Comparison of ENCODE assay signal across 8 cellular contexts in genomic region chr17:56833023-56833811, GRCh38. TPM values are rescaled to one million over a fixed set of nuclear protein-coding genes. Genes with fewer than 3 reads are reported as not detected.
DNase-seq lines count a peak whose midpoint lies in the region; ATAC-seq and TF ChIP-seq lines count a peak whose summit lies in the region.

No MANE protein-coding gene starts in this region.

- H3K27ac Mint-ChIP-seq in activated naive CD4-positive, alpha-beta T cell treated with anti-CD3 and anti-CD28 coated beads, Interleukin-2, amount 50 U/mL, for 24 hours = peak overlapping the region; percentile 76

- H3K9me3 Mint-ChIP-seq in activated naive CD4-positive, alpha-beta T cell treated with anti-CD3 and anti-CD28 coated beads, Interleukin-2, amount 50 U/mL, for 24 hours = no peaks in the 10 kb centered on the region

- peak overlapping the region; percentile 80 to 96 (median 88) for H3K27ac ChIP-seq in heart left ventricle
- peak overlapping the region; percentile 68 for H3K27ac ChIP-seq in upper lobe of right lung

- no peaks in the 10 kb centered on the region for H3K27me3 Mint-ChIP-seq in activated naive CD4-positive, alpha-beta T cell treated with anti-CD3 and anti-CD28 coated beads, Interleukin-2, amount 50 U/mL, for 24 hours

- no peaks in the 10 kb centered on the region for H3K9me3 ChIP-seq in heart left ventricle
- no peaks in the 10 kb centered on the region for H3K9me3 ChIP-seq in upper lobe of right lung

- H3K36me3 ChIP-seq in heart left ventricle (peaks cover 0 to 8% (median 0%) of the 10 kb centered on the region in 9 donors), upper lobe of right lung (no peaks in the 10 kb centered on the region)

- in situ Hi-C loops in SK-MEL-5 (cut with HindIII; ENCODE audit: low pct_unique_long_range_greater_than_20kb, low sequenced_read_pairs) = no loop called here

- peak; percentile 38 for ATAC-seq in GM21576 (IDR thresholded peaks at IDR 0.05; ENCODE audit: unreplicated experiment)
- peak in 3 of 4 donors; percentile 16 to 70 (median 56) for ATAC-seq in heart left ventricle
- ATAC-seq in upper lobe of right lung = peak; percentile 71

- peaks cover 72% of the 10 kb centered on the region for H3K4me1 Mint-ChIP-seq in activated naive CD4-positive, alpha-beta T cell treated with anti-CD3 and anti-CD28 coated beads, Interleukin-2, amount 50 U/mL, for 24 hours

- no peaks in the 10 kb centered on the region for H3K27me3 ChIP-seq in heart left ventricle
- H3K27me3 ChIP-seq in upper lobe of right lung = no peaks in the 10 kb centered on the region

- DNase-seq in ELF-1 (ENCODE audit: low read depth, low spot score) = peak; percentile 85
- DNase-seq in HuH-7.5 (ENCODE audit: low spot score) = peak; percentile 49
- DNase-seq in SK-MEL-5 (ENCODE audit: low read depth, low spot score) = peak; percentile 34
- peak; percentile 50 to 79 (median 56) for DNase-seq in heart left ventricle
- DNase-seq in posterior vena cava (ENCODE audit: low spot score) = peak; percentile 85
- DNase-seq in upper lobe of right lung = peak; percentile 80

- H3K36me3 Mint-ChIP-seq in activated naive CD4-positive, alpha-beta T cell treated with anti-CD3 and anti-CD28 coated beads, Interleukin-2, amount 50 U/mL, for 24 hours = peaks cover 4% of the 10 kb centered on the region

- WGBS in heart left ventricle, 4 donors = 1% methylated on average over 63 to 96 of the region's 96 CpGs

- peak overlapping the region; percentile 64 to 92 (median 78) for H3K4me3 ChIP-seq in heart left ventricle
- H3K4me3 ChIP-seq in upper lobe of right lung = peak overlapping the region; percentile 81

- intact Hi-C loops in heart left ventricle (cut with DNase I) (loop anchor here in 2 of 10 donors (5.0 kb wide), 1 partner anchor 79 kb away; the partner anchor contains the start of gene TRIM25 (in 2 of the 2)), posterior vena cava (cut with DNase I) (loop anchor here in 1 of 2 donors (5.0 kb wide), 1 partner anchor 109 kb away; no protein-coding TSS in a partner anchor), upper lobe of right lung (cut with DNase I) (no loop called here)

- H3K4me1 ChIP-seq in heart left ventricle (peaks cover 0 to 40% (median 14%) of the 10 kb centered on the region in 12 donors), upper lobe of right lung (peaks cover 18% of the 10 kb centered on the region)

- peak overlapping the region; percentile 95 for H3K4me3 Mint-ChIP-seq in activated naive CD4-positive, alpha-beta T cell treated with anti-CD3 and anti-CD28 coated beads, Interleukin-2, amount 50 U/mL, for 24 hours

- no peak for TF ChIP-seq POLR2A in heart left ventricle (IDR thresholded peaks at IDR 0.05)

- no peak for TF ChIP-seq CTCF in heart left ventricle (IDR thresholded peaks at IDR 0.05)
- no peak for TF ChIP-seq CTCF in upper lobe of right lung (IDR thresholded peaks at IDR 0.05)

RNA-seq across cellular contexts. Expression of gene C17orf67, which starts 0.5 kb away (rescaled TPM):
- 0.59 and 1.1 TPM in 2 replicates for total RNA-seq in SK-MEL-5 (2014; rRNA removed; shearing (Covaris generic))
- polyA plus RNA-seq in SK-MEL-5 (2015; cell fraction: cytosol; rRNA removed) = 0.96 and 1.4 TPM in 2 replicates
- polyA plus RNA-seq in SK-MEL-5 (2015; cell fraction: nucleus; rRNA removed) = 3.7 TPM in 1 of 2 replicates, not detected in the other
- 1 to 10 TPM in 2 of 9 donors, under 1 TPM in 7; 0.25 to 1.1 (median 0.48) TPM for total RNA-seq in heart left ventricle
- under 1 TPM; 0.14 to 0.19 TPM for polyA plus RNA-seq in heart left ventricle
- 1 to 10 TPM; 2.1 to 2.7 TPM for total RNA-seq in posterior vena cava
- total RNA-seq in upper lobe of right lung = 3.8 TPM

RNA-seq across cellular contexts. Expression of gene DGKE, which starts 0.7 kb away (rescaled TPM):
- 0.55 and 0.96 TPM in 2 replicates for total RNA-seq in SK-MEL-5 (2014; rRNA removed; shearing (Covaris generic))
- polyA plus RNA-seq in SK-MEL-5 (2015; cell fraction: cytosol; rRNA removed) = 0.32 and 0.86 TPM in 2 replicates
- 5.4 and 5.6 TPM in 2 replicates for polyA plus RNA-seq in SK-MEL-5 (2015; cell fraction: nucleus; rRNA removed)
- total RNA-seq in heart left ventricle (1 to 10 TPM; 1.9 to 4.1 (median 3.0) TPM), posterior vena cava (1 to 10 TPM; 7.6 to 9.8 TPM), upper lobe of right lung (10.4 TPM)
- 1 to 10 TPM in 1 of 2 donors, under 1 TPM in 1; 0.96 to 1.7 TPM for polyA plus RNA-seq in heart left ventricle

Comparison
In these comparisons a context has a peak if more than half of its experiments do, and no peak if none do; other contexts are left out.
1. Peak in every context shown above with its lines: DNase-seq, ATAC-seq, H3K4me3 ChIP-seq and H3K27ac ChIP-seq.
2. DNase-seq: peak in every context shown above with its lines; median percentile 85 in ELF-1; 85 in posterior vena cava; 80 in upper lobe of right lung; 56 in heart left ventricle; 49 in HuH-7.5; 34 in SK-MEL-5.